In genomic region chr9:28999057-28999456, GRCh38 we compare ENCODE assay signal across 20 cellular contexts.
"Had no signal": no experiment of that assay in that cellular context is flagged by ENCODE, and none has a peak within 500 bp of the region (broad histone marks: within the 10 kb centered on the region; RNA-seq: fewer than 3 reads in every experiment).

No MANE protein-coding gene starts in this region.

- H3K9me3 ChIP-seq: mucosa of descending colon, neutrophil, testis, tibial nerve, upper lobe of right lung, vagina had no signal

- H3K27ac ChIP-seq: heart left ventricle, neutrophil, testis, tibial nerve, upper lobe of right lung, vagina had no signal

- H3K4me1 ChIP-seq: heart left ventricle, testis, tibial nerve, upper lobe of right lung, vagina had no signal

- ATAC-seq: esophagus mucosa; heart left ventricle; mucosa of descending colon; naive thymus-derived CD8-positive, alpha-beta T cell; sciatic nerve; stimulated activated naive B cell treated with anti-CD40 and anti-IgM and Interleukin-4, amounts not matched to agents 10 μg/mL and 1 μg/mL and 100 μg/mL, for 72 hours; stimulated activated naive CD8-positive, alpha-beta T cell treated with anti-CD3 and anti-CD28 coated beads, Interleukin-15, amount 100 ng/mL, for 72 hours; upper lobe of right lung had no signal

- DNase-seq: dermis blood vessel endothelial cell; endodermal cell; heart left ventricle; hippocampal formation; kidney glomerular epithelial cell; mammary epithelial cell; mucosa of descending colon; naive thymus-derived CD8-positive, alpha-beta T cell; posterior cingulate gyrus; stimulated activated CD4-positive, alpha-beta T cell treated with anti-CD3 and anti-CD28 coated beads, Interleukin-2, amount 100 ng/mL, for 24 hours; stimulated activated CD4-positive, alpha-beta T cell treated with anti-CD3 and anti-CD28 coated beads, Interleukin-4, amount 100 ng/mL, for 4 hours; stimulated activated naive B cell treated with anti-CD40 and anti-IgM and Interleukin-4, amounts not matched to agents 10 μg/mL and 1 μg/mL and 100 μg/mL, for 72 hours; stimulated activated naive CD8-positive, alpha-beta T cell treated with anti-CD3 and anti-CD28 coated beads, Interleukin-15, amount 100 ng/mL, for 72 hours; testis; upper lobe of right lung had no signal

- H3K36me3 ChIP-seq: heart left ventricle, neutrophil, tibial nerve, upper lobe of right lung, vagina had no signal

- H3K27me3 ChIP-seq: heart left ventricle, neutrophil, testis, tibial nerve, upper lobe of right lung, vagina had no signal

- H3K4me3 ChIP-seq: heart left ventricle, mucosa of descending colon, testis, tibial nerve, upper lobe of right lung, vagina had no signal
